1 cellular context compared by ENCODE assay signal in genomic region chr2:20671736-20672080, GRCh38.
TF ChIP-seq lines count a peak whose summit lies in the region.

No MANE protein-coding gene starts in this region.

TF ChIP-seq in GM23338, 12 proteins besides CTCF, POLR2A, EP300 and RAD21 (continued from another document):
- no peak for TF ChIP-seq ETS1 (IDR thresholded peaks at IDR 0.05)
- TF ChIP-seq NANOG (IDR thresholded peaks at IDR 0.05; ENCODE audit: borderline replicate concordance), result no peak
- TF ChIP-seq REST (IDR thresholded peaks at IDR 0.05; ENCODE audit: unreplicated experiment), result no peak
- no peak for TF ChIP-seq EZH2 (IDR thresholded peaks at IDR 0.05; ENCODE audit: low read depth, unreplicated experiment)
- no peak for TF ChIP-seq ZNF114 (CRISPR knock-in tag; IDR thresholded peaks at IDR 0.05)
- TF ChIP-seq ZNF331 (CRISPR knock-in tag; IDR thresholded peaks at IDR 0.05; ENCODE audit: low read depth), result no peak
- no peak for TF ChIP-seq STAT1 (IDR thresholded peaks at IDR 0.05; ENCODE audit: unreplicated experiment)
- TF ChIP-seq ZNF462 (CRISPR knock-in tag; IDR thresholded peaks at IDR 0.05), result no peak
- TF ChIP-seq CREB1 (CRISPR knock-in tag; IDR thresholded peaks at IDR 0.05; ENCODE audit: low read depth), result no peak
- TF ChIP-seq POLR2AphosphoS5 (IDR thresholded peaks at IDR 0.05; ENCODE audit: low read depth), result no peak
